Comparison of ENCODE assay signal across 9 cellular contexts in the genomic region with DNA sequence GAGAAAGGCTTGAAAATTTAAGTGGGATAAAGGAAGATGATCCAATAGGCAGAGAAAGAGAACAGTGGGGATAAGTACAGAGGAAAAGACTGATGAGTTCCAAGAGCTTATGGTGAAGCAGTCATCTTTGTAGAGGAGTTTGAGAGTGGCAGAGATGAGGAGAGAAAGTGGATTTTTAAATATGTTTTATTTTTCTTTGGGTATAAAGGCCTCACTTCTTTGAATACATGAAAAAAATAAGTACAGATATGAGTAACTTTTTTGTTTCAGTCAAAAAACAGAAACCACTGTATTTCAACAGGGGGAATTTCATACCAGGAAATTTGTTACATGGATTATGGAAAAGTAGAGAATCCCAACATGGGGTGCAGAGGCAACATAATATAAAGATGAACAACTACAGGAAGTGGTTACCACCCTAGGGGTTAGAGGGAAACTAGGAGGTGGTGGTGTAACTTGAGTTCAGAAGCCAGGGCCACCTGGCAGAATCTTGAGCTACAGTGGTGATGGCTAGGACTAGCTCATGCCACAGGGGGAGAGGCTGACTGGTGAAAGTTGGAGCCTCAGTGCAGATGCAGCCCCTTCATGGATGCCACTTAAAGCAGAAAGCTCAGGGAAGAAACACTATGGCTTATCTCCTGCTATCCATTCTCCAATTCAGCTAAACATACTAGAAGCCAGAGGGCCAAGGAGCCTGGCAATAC. TPM values are rescaled to one million over a fixed set of nuclear protein-coding genes. Genes with fewer than 3 reads are reported as not detected.
DNase-seq lines count a peak whose midpoint lies in the region; ATAC-seq and TF ChIP-seq lines count a peak whose summit lies in the region.
"Had no signal": no experiment of that assay in that cellular context is flagged by ENCODE, and none has a peak within 500 bp of the region (broad histone marks: within the 10 kb centered on the region; RNA-seq: fewer than 3 reads in every experiment).

No MANE protein-coding gene starts in this region.

- peaks cover 18 to 19% of the 10 kb centered on the region in 2 donors for H3K4me1 Mint-ChIP-seq in effector memory CD8-positive, alpha-beta T cell (ENCODE audit: low read depth in 2 of 2)

- H3K27me3 Mint-ChIP-seq in effector memory CD8-positive, alpha-beta T cell: no peaks in the 10 kb centered on the region

- H3K27me3 ChIP-seq in right atrium auricular region: no peaks in the 10 kb centered on the region
- H3K27me3 ChIP-seq: gastrocnemius medialis had no signal

- no peaks in the 10 kb centered on the region for H3K9me3 Mint-ChIP-seq in effector memory CD8-positive, alpha-beta T cell

- H3K9me3 ChIP-seq in right atrium auricular region: no peaks in the 10 kb centered on the region
- H3K9me3 ChIP-seq: gastrocnemius medialis had no signal

- ATAC-seq in GM18520 (IDR thresholded peaks at IDR 0.05; ENCODE audit: unreplicated experiment): peak; percentile 55
- peak; percentile 67 for ATAC-seq in GM21526 (IDR thresholded peaks at IDR 0.05; ENCODE audit: low FRiP score, unreplicated experiment)
- ATAC-seq in HG03520 (IDR thresholded peaks at IDR 0.05; ENCODE audit: unreplicated experiment): peak; percentile 54
- peak; percentile 41 for ATAC-seq in effector memory CD8-positive, alpha-beta T cell (replicated peaks)
- ATAC-seq in esophagus mucosa: no peak
- ATAC-seq: gastrocnemius medialis had no signal

- peak overlapping the region; percentile 55 for H3K4me3 Mint-ChIP-seq in effector memory CD8-positive, alpha-beta T cell

- H3K27ac Mint-ChIP-seq in effector memory CD8-positive, alpha-beta T cell: peak overlapping the region; percentile 53 to 72

- no peaks in the 10 kb centered on the region for H3K36me3 ChIP-seq in right atrium auricular region
- H3K36me3 ChIP-seq: gastrocnemius medialis had no signal

- no peak for TF ChIP-seq CTCF in right atrium auricular region (IDR thresholded peaks at IDR 0.05)

- H3K27ac ChIP-seq in right atrium auricular region: no peak overlapping the region
- H3K27ac ChIP-seq: gastrocnemius medialis had no signal

- H3K36me3 Mint-ChIP-seq in effector memory CD8-positive, alpha-beta T cell (ENCODE audit: insufficient read depth): no peaks in the 10 kb centered on the region

- DNase-seq in effector memory CD8-positive, alpha-beta T cell: no peak
- DNase-seq in right atrium auricular region (ENCODE audit: low spot score) (no peak), DMS 273 (lab: John Stamatoyannopoulos, UW; ENCODE audit: unreplicated experiment) (no peak)
- DNase-seq: gastrocnemius medialis, Right ventricle myocardium superior had no signal

- no peak overlapping the region for H3K4me3 ChIP-seq in right atrium auricular region
- H3K4me3 ChIP-seq: gastrocnemius medialis had no signal

- no peaks in the 10 kb centered on the region for H3K4me1 ChIP-seq in right atrium auricular region
- H3K4me1 ChIP-seq: gastrocnemius medialis had no signal

RNA-seq across cellular contexts. Expression of a gene that starts 3.4 kb away (rescaled TPM):
- total RNA-seq in esophagus mucosa: 2.4 TPM
- total RNA-seq in right atrium auricular region: 10 to 100 TPM in 1 of 2 donors, 1 to 10 TPM in 1; 4.4 to 19.7 TPM
